Comparison of ENCODE assay signal across 9 cellular contexts in the genomic region with DNA sequence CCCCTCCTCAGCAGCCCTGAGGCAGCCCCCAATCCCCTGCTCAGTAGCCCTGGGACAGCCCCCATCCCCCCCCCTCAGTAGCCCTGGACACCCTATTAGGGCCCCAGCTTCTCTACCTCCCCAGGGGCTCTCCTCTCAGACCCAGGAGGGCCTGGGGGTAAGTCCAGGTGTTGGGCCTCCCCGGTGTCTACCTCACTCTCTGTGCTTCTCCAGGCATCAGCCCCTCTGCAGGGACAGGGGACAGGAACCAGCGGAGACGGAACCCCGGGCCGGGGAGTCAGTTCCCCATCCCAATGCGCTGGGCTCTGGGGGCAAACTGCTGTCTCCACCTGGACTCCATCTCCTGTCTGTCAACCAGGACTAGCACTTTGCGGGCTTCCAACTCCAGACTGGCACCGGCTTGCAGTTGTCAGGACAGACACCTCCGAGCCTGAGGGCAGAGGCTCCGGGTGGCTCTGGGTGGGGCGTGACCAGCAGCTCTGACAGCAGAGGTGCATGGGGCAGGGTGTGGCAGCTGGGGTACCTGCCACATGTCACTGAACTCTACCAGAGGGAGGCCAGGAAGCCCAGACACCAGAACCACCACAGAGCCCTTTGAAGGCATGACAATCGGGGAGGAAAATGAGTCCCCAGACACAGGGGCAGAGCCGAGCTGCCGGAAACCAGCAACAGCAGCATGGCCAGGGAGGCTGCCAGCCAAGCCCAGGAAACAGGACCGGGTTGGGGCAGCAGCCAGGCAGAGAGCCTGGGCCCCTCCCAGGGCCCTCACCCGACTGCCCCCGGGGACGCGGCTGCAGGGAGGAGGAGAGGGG. TPM values are rescaled to one million over a fixed set of nuclear protein-coding genes. Genes with fewer than 3 reads are reported as not detected.
A peak's percentile ranks its signal among the peaks of the same experiment; 100 is the strongest.
DNase-seq lines count a peak whose midpoint lies in the region; ATAC-seq and TF ChIP-seq lines count a peak whose summit lies in the region.
"Had no signal": no experiment of that assay in that cellular context is flagged by ENCODE, and none has a peak within 500 bp of the region (broad histone marks: within the 10 kb centered on the region; RNA-seq: fewer than 3 reads in every experiment).

No MANE protein-coding gene starts in this region.

- CTCF ChIA-PET in Panc1 (lab: Charles Lee): no interaction called here

- no peak for TF ChIP-seq CTCF in Panc1 (IDR thresholded peaks at IDR 0.05)
- TF ChIP-seq CTCF in GM20000 (IDR thresholded peaks at IDR 0.05; ENCODE audit: extremely low read depth, missing control alignments): no peak
- TF ChIP-seq CTCF in ovary (IDR thresholded peaks at IDR 0.05): no peak

- peaks cover 9% of the 10 kb centered on the region for H3K4me1 ChIP-seq in Panc1 (ENCODE audit: control insufficient read depth, insufficient read depth, low read length)
- no peaks in the 10 kb centered on the region for H3K4me1 ChIP-seq in ovary (ENCODE audit: insufficient read depth)

- no peaks in the 10 kb centered on the region for H3K9me3 ChIP-seq in Panc1 (ENCODE audit: control insufficient read depth, insufficient read depth, low read depth, low read length)
- H3K9me3 ChIP-seq in ovary: no peaks in the 10 kb centered on the region

- BruUV-seq in Panc1 (replicated peaks; lab: Mats Ljungman, UMichigan): no TSS peak

- POLR2A ChIA-PET in Panc1 (lab: Charles Lee): no interaction called here

- in situ Hi-C loops in Panc1 (cut with HindIII; ENCODE audit: low pct_unique_long_range_greater_than_20kb, low sequenced_read_pairs): no loop called here

- H3K4me3 ChIP-seq in Panc1 (ENCODE audit: low read depth in 2 of 2, low read length in 2 of 2) (no peak overlapping the region), ovary (no peak overlapping the region)

- ATAC-seq in Panc1: peak; percentile 65

- no peak for TF ChIP-seq POLR2A in ovary (IDR thresholded peaks at IDR 0.05)

- H3K27ac ChIP-seq in Panc1 (ENCODE audit: low read length): no peak overlapping the region
- H3K27ac ChIP-seq in ovary: no peak overlapping the region

- intact Hi-C loops in Panc1 (cut with micrococcal nuclease; ENCODE audit: unreplicated experiment) (no loop called here), ovary (cut with DNase I) (no loop called here)

- peak; percentile 57 for DNase-seq in AG08395 (ENCODE audit: low spot score)
- no peak for DNase-seq in Panc1 (ENCODE audit: low read depth, low spot score)
- peak; percentile 43 for DNase-seq in activated gamma-delta T cell treated with anti-CD3 and anti-CD28 coated beads, Interleukin-2, amount 50 U/mL, for 16 hours (ENCODE audit: low read depth)
- peak; percentile 56 for DNase-seq in midbrain (lab: John Stamatoyannopoulos, UW)
- DNase-seq in GM20000 (ENCODE audit: low spot score): no peak
- no peak for DNase-seq in LoVo (ENCODE audit: low spot score)
- DNase-seq in ovary: no peak
- no peak for DNase-seq in A172 (ENCODE audit: low spot score)
- DNase-seq: NCI-H446 treated with DMSO at 0.1 percent for 48 hours had no signal

- H3K36me3 ChIP-seq in Panc1 (ENCODE audit: control insufficient read depth, insufficient read depth, low read length): no peaks in the 10 kb centered on the region
- H3K36me3 ChIP-seq in ovary: no peaks in the 10 kb centered on the region

- 42 to 57% (median 47%) methylated on average over 19 of the region's 19 CpGs for WGBS in ovary, 3 donors

- no peak for TF ChIP-seq EP300 in ovary (IDR thresholded peaks at IDR 0.05)

- H3K27me3 ChIP-seq in Panc1 (ENCODE audit: control insufficient read depth, insufficient read depth, low read length) (no peaks in the 10 kb centered on the region), ovary (no peaks in the 10 kb centered on the region)

RNA-seq across cellular contexts. Expression of a gene that starts 17.7 kb away (rescaled TPM):
- total RNA-seq in Panc1 (2021; ENCODE audit: unreplicated experiment) (38.0 TPM), ovary (10 to 100 TPM; 29.4 to 42.0 (median 34.9) TPM)
- 36.0 TPM for polyA plus RNA-seq in Panc1 (2012; ENCODE audit: insufficient read length)
- 10 to 100 TPM; 19.7 to 33.3 TPM for polyA plus RNA-seq in ovary
- 113 and 145 TPM in 2 replicates for total RNA-seq in A172 (2014; rRNA removed; shearing (Covaris generic))

Comparison
In these comparisons a context has a peak if more than half of its experiments do, and no peak if none do; other contexts are left out.
1. DNase-seq: peak in AG08395 (single experiment), activated gamma-delta T cell treated with anti-CD3 and anti-CD28 coated beads, Interleukin-2, amount 50 U/mL, for 16 hours (single experiment) and midbrain (single experiment); none in Panc1 (single experiment), GM20000 (single experiment), LoVo (single experiment), ovary (0 of 5) and A172 (single experiment).